In the genomic region with DNA sequence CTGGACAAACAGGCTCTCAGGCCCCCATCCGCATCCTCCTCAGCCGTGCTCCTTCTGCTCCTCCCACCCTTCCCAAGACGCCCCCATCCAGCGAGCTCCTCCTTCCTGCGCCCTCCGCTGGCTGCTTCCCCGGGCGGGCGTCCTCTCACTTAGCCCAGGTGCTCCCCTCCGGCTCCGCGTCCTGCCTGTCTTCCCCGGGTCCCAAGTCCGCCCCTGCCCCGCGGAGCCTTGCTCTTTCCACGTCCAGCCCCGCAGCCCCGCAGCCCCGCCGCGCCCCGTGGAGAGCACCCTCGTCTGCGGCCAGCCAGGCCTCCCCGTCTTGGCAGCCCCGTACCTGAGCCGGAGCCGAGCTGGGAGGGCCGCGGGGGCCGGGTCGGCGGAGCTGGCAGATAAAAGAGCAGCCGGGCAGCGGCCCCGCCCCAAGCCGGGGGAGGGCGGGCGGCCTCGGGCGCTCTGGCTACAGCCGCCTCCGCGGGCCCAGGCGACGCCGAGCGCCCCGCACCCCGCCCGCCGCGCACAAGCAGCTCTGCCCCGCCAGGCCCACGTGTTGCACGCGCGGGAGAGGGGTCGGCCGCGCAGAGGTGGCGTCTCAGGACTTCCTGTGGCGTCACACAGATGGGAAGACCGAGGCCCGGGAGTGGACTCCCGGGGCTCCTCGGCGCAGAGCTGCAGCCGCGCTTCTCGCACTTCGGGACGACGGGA, we compare ENCODE assay signal across 8 cellular contexts. TPM values are rescaled to one million over a fixed set of nuclear protein-coding genes. Genes with fewer than 3 reads are reported as not detected.
DNase-seq lines count a peak whose midpoint lies in the region; ATAC-seq, FAIRE-seq and TF ChIP-seq lines count a peak whose summit lies in the region.

A gene with protein sequence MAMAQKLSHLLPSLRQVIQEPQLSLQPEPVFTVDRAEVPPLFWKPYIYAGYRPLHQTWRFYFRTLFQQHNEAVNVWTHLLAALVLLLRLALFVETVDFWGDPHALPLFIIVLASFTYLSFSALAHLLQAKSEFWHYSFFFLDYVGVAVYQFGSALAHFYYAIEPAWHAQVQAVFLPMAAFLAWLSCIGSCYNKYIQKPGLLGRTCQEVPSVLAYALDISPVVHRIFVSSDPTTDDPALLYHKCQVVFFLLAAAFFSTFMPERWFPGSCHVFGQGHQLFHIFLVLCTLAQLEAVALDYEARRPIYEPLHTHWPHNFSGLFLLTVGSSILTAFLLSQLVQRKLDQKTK (minus strand): TSS at position 555 of the 702 bp plus-strand sequence. CDS start 11,869 bp downstream, outside the sequence.

- TF ChIP-seq CTCF in keratinocyte (optimal IDR thresholded peaks at IDR 0.05 in 1 of 3, IDR thresholded peaks at IDR 0.05 in 1 of 3, conservative IDR thresholded peaks at IDR 0.05 in 1 of 3; ENCODE audit: extremely low read depth in 1 of 3, insufficient read depth in 2 of 3, low read length in 3 of 3) (peak in 1 of 3 experiments; percentile 31), spleen (IDR thresholded peaks at IDR 0.05 in 8 of 11, conservative IDR thresholded peaks at IDR 0.05 in 3 of 11) (peak in 1 of 11 experiments; percentile 17)

- H3K4me3 Mint-ChIP-seq in CD4-positive, CD25-positive, alpha-beta regulatory T cell = peak within 1 kb of the TSS; percentile 77 to 89 (median 86)
- H3K4me3 Mint-ChIP-seq in central memory CD8-positive, alpha-beta T cell = peak within 1 kb of the TSS; percentile 73

- no peaks in the 10 kb centered on the region for H3K9me1 ChIP-seq in keratinocyte (ENCODE audit: control insufficient read depth, extremely low read depth, insufficient read depth, low read length)

- peaks cover 5% of the 10 kb centered on the region for H3K27me3 Mint-ChIP-seq in CD4-positive, CD25-positive, alpha-beta regulatory T cell
- H3K27me3 Mint-ChIP-seq in central memory CD8-positive, alpha-beta T cell = no peaks in the 10 kb centered on the region

- no peaks in the 10 kb centered on the region for H4K20me1 ChIP-seq in keratinocyte (ENCODE audit: control insufficient read depth, extremely low read depth, insufficient read depth, low read length)

- H3K36me3 Mint-ChIP-seq in CD4-positive, CD25-positive, alpha-beta regulatory T cell = no peaks in the 10 kb centered on the region
- peaks cover 4% of the 10 kb centered on the region for H3K36me3 Mint-ChIP-seq in central memory CD8-positive, alpha-beta T cell (ENCODE audit: insufficient read depth)

- peak; percentile 71 to 73 for ATAC-seq in CD4-positive, CD25-positive, alpha-beta regulatory T cell (ENCODE audit: low read depth in 2 of 2)
- ATAC-seq in GM21515 (IDR thresholded peaks at IDR 0.05; ENCODE audit: unreplicated experiment) (peak; percentile 48), GM18502 (IDR thresholded peaks at IDR 0.05; ENCODE audit: poor library complexity, unreplicated experiment) (no peak)
- ATAC-seq in central memory CD8-positive, alpha-beta T cell (replicated peaks; ENCODE audit: extremely low read depth, poor library complexity, severe bottlenecking) = peak; percentile 76

- no peak within 1 kb of the TSS for H3K4me3 ChIP-seq in CD4-positive, CD25-positive, alpha-beta regulatory T cell (ENCODE audit: low read depth, low read length)
- peak within 1 kb of the TSS; percentile 62 to 84 (median 83) for H3K4me3 ChIP-seq in keratinocyte (ENCODE audit: control insufficient read depth in 2 of 3, extremely low read depth in 1 of 3, insufficient read depth in 2 of 3, low read depth in 1 of 3, low read length in 3 of 3)
- peak within 1 kb of the TSS; percentile 44 to 85 (median 59) for H3K4me3 ChIP-seq in spleen

- intact Hi-C loops in spleen (cut with DNase I; ENCODE audit: low total_unique reads) = loop anchor here (10.0 kb wide), 1 partner anchor 51 kb away; no protein-coding TSS in a partner anchor

- H3K79me2 ChIP-seq in keratinocyte (ENCODE audit: control insufficient read depth, insufficient read depth, low read length) = peaks cover 10% of the 10 kb centered on the region

- peak within 1 kb of the TSS in 2 of 3 donors; percentile 77 to 93 for H3K27ac Mint-ChIP-seq in CD4-positive, CD25-positive, alpha-beta regulatory T cell
- peak within 1 kb of the TSS; percentile 30 for H3K27ac Mint-ChIP-seq in central memory CD8-positive, alpha-beta T cell (ENCODE audit: low read depth)

- peak in 1 of 3 donors; percentile 11 for TF ChIP-seq POLR2A in spleen (IDR thresholded peaks at IDR 0.05)

- H3K4me1 ChIP-seq in CD4-positive, CD25-positive, alpha-beta regulatory T cell (ENCODE audit: control insufficient read depth, insufficient read depth, low read length, poor library complexity, severe bottlenecking) = peaks cover 17% of the 10 kb centered on the region
- H3K4me1 ChIP-seq in keratinocyte (ENCODE audit: control insufficient read depth, extremely low read depth, insufficient read depth, low read length) (peaks cover 50% of the 10 kb centered on the region), spleen (peaks cover 32 to 79% (median 64%) of the 10 kb centered on the region in 6 donors)

- no peaks in the 10 kb centered on the region for H3K9me3 ChIP-seq in CD4-positive, CD25-positive, alpha-beta regulatory T cell (ENCODE audit: control insufficient read depth in 2 of 2, low read length in 2 of 2)
- H3K9me3 ChIP-seq in keratinocyte (ENCODE audit: control insufficient read depth, low read depth, low read length) (no peaks in the 10 kb centered on the region), spleen (no peaks in the 10 kb centered on the region)

- H3K4me2 ChIP-seq in keratinocyte (ENCODE audit: control insufficient read depth, extremely low read depth, insufficient read depth, low read depth, low read length) = peak within 1 kb of the TSS; percentile 99

- no peaks in the 10 kb centered on the region for H3K27me3 ChIP-seq in CD4-positive, CD25-positive, alpha-beta regulatory T cell (ENCODE audit: control insufficient read depth, insufficient read depth, low read length)
- H3K27me3 ChIP-seq in keratinocyte (ENCODE audit: control insufficient read depth, extremely low read depth, insufficient read depth, low read length) (no peaks in the 10 kb centered on the region), spleen (replicated peaks in 1 of 7) (no peaks in the 10 kb centered on the region)

- peak within 1 kb of the TSS; percentile 62 for H2AFZ ChIP-seq in keratinocyte (ENCODE audit: control insufficient read depth, low read length)

- H3K27ac ChIP-seq in CD4-positive, CD25-positive, alpha-beta regulatory T cell (ENCODE audit: insufficient read depth, low read length, poor library complexity, severe bottlenecking) = no peak within 1 kb of the TSS
- H3K27ac ChIP-seq in keratinocyte (ENCODE audit: control insufficient read depth, insufficient read depth, low read length) (peak within 1 kb of the TSS; percentile 61), spleen (peak within 1 kb of the TSS; percentile 63 to 87 (median 84))

- H3K4me1 Mint-ChIP-seq in CD4-positive, CD25-positive, alpha-beta regulatory T cell = peaks cover 0 to 10% (median 4%) of the 10 kb centered on the region in 4 donors
- peaks cover 14% of the 10 kb centered on the region for H3K4me1 Mint-ChIP-seq in central memory CD8-positive, alpha-beta T cell

- no peak for FAIRE-seq in keratinocyte (lab: Jason Lieb, UNC)

- DNase-seq in CD4-positive, CD25-positive, alpha-beta regulatory T cell = peak; percentile 51 to 60 (median 59)
- peak; percentile 46 to 89 (median 87) for DNase-seq in NCI-H1417 (lab: John Stamatoyannopoulos, UW)
- DNase-seq in activated CD4-positive, CD25-positive, alpha-beta regulatory T cell treated with anti-CD3 and anti-CD28 coated beads, Interleukin-2, amount 50 U/mL, for 16 hours (ENCODE audit: low read depth, low spot score) = peak; percentile 18
- peak; percentile 25 to 37 for DNase-seq in central memory CD8-positive, alpha-beta T cell (ENCODE audit: low spot score in 2 of 2)
- no peak for DNase-seq in keratinocyte (ENCODE audit: low read depth, low spot score)
- DNase-seq in spleen = peak; percentile 93

- H3K9me3 Mint-ChIP-seq in CD4-positive, CD25-positive, alpha-beta regulatory T cell = no peaks in the 10 kb centered on the region
- no peaks in the 10 kb centered on the region for H3K9me3 Mint-ChIP-seq in central memory CD8-positive, alpha-beta T cell

- 0 to 2% (median 1%) methylated on average over 52 to 75 of the region's 75 CpGs for WGBS in spleen, 5 donors

- no peaks in the 10 kb centered on the region for H3K36me3 ChIP-seq in CD4-positive, CD25-positive, alpha-beta regulatory T cell (ENCODE audit: control insufficient read depth, insufficient read depth, low read length)
- H3K36me3 ChIP-seq in keratinocyte (ENCODE audit: control insufficient read depth in 2 of 2, extremely low read depth in 1 of 2, insufficient read depth in 2 of 2, low read length in 2 of 2) (peaks cover 3 to 4% of the 10 kb centered on the region in 2 experiments), spleen (peaks cover 0 to under 1% (median 0%) of the 10 kb centered on the region in 6 donors)

- dilution Hi-C loops in keratinocyte (cut with MboI; ENCODE audit: extremely low pct_ligation_motif_present, low sequenced_read_pairs) = loop anchor here (25.0 kb wide), 1 partner anchor 112 kb away; a partner anchor contains a TSS

- H3K9ac ChIP-seq in keratinocyte (ENCODE audit: control insufficient read depth, extremely low read depth, insufficient read depth, low read length) = peak within 1 kb of the TSS; percentile 78

RNA-seq across cellular contexts. Expression of the gene that starts here (rescaled TPM):
- 1.6 TPM for total RNA-seq in CD4-positive, CD25-positive, alpha-beta regulatory T cell
- polyA plus RNA-seq in CD4-positive, CD25-positive, alpha-beta regulatory T cell = under 1 TPM in 2 of 4 donors, not detected in 2; 0.24 to 0.42 TPM
- 14.5 to 32.1 TPM (median 21.7 TPM) in 3 replicates for polyA plus RNA-seq in keratinocyte
- polyA plus RNA-seq in keratinocyte (2011; ENCODE audit: low read depth) = 7.0 TPM
- 12.6 and 17.1 TPM in 2 replicates for polyA plus RNA-seq in keratinocyte (2011; cell fraction: cytosol; rRNA removed)
- 40.5 and 47.9 TPM in 2 replicates for polyA plus RNA-seq in keratinocyte (2011; cell fraction: nucleus; rRNA removed)
- 19.1 and 34.6 TPM in 2 replicates for polyA plus RNA-seq in keratinocyte (2012; ENCODE audit: low replicate concordance)
- polyA minus RNA-seq in keratinocyte = 29.5 to 61.0 TPM (median 33.6 TPM) in 3 replicates
- polyA minus RNA-seq in keratinocyte (2011; cell fraction: cytosol; rRNA and poly(A)+ RNA removed) = 31.5 TPM
- 29.3 and 35.2 TPM in 2 replicates for polyA minus RNA-seq in keratinocyte (2011; cell fraction: nucleus; rRNA and poly(A)+ RNA removed)
- 10 to 100 TPM in 4 of 7 donors, 1 to 10 TPM in 3; 9.2 to 14.2 (median 11.9) TPM for total RNA-seq in spleen
- polyA plus RNA-seq in spleen = 1 to 10 TPM; 3.0 to 4.8 (median 4.0) TPM
